In the genomic region with DNA sequence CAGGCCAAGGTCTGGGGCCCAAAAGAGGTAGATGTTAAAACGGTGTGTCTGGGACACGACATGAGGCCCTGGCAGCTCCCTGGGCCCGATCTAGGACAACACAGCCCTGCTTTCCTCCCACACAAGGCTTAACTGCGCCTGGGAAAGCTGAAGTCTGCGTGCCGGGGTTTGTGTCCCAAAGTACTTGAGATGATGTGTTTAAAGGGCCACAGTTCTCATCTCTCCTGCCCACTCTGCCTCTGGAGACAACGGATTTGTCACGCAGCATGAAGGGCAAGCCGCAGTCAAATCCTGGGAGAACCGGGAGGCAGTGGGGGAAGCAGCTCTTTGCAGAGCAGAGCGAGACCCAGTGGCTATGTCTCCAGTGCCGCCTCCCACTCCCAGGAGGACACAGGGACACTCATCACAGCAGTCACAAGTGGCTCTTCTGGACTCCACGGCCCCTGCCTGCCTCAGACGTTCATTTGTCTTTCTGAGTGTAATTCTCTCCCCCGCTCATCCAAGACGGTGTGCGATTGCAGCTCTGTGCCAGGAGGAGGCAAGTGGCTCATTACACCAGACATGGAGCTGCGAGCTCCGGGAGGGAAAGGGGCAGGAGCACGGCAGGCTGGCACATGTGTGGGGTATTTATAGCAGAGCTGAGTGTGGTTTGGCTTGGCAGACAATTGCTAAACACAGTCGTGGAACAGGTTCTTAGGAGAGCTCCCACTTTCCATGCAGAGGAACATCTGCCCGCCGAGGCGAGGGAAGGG, we compare ENCODE assay signal across 8 cellular contexts. TPM values are rescaled to one million over a fixed set of nuclear protein-coding genes. Genes with fewer than 3 reads are reported as not detected.
A peak's percentile ranks its signal among the peaks of the same experiment; 100 is the strongest.
DNase-seq lines count a peak whose midpoint lies in the region; ATAC-seq and TF ChIP-seq lines count a peak whose summit lies in the region.

No MANE protein-coding gene starts in this region.

- intact Hi-C loops in activated T-helper 2 cell treated with anti-CD3 and anti-CD28 coated beads, Interferon-gamma antibody, Interleukin-2, Interleukin-4, amounts not matched to agents 10 μg/mL and 5 μg/mL and 100 μg/mL, durations not matched to agents 14 hours and 24 hours and 36 hours (cut with micrococcal nuclease), result no loop called here

- no peak overlapping the region for H3K9ac ChIP-seq in endodermal cell (ENCODE audit: extremely low read depth, low read length, poor library complexity, severe bottlenecking)

- TF ChIP-seq CTCF in BJ (IDR thresholded peaks at IDR 0.05; ENCODE audit: insufficient read depth, low read depth, low read length) (peak; percentile 32; the same call in 1 of the 2 replicates), endodermal cell (conservative IDR thresholded peaks at IDR 0.05) (peak; percentile 40)

- ATAC-seq in HG03139 (IDR thresholded peaks at IDR 0.05; ENCODE audit: unreplicated experiment), result no peak
- ATAC-seq in naive thymus-derived CD8-positive, alpha-beta T cell, result no peak

- POLR2A ChIA-PET in BJ (lab: Charles Lee), result no interaction called here
- POLR2A ChIA-PET in naive thymus-derived CD8-positive, alpha-beta T cell (lab: Charles Lee), result interaction anchor here (0.5 to 5.6 kb wide), 5 partner anchors 13 to 605 kb away, joined by 3 to 79 read pairs (median 4); a partner anchor contains a TSS

- H3K9me3 Mint-ChIP-seq in endodermal cell, result no peaks in the 10 kb centered on the region
- no peaks in the 10 kb centered on the region for H3K9me3 Mint-ChIP-seq in activated T-helper 2 cell treated with anti-CD3 and anti-CD28 coated beads, Interferon-gamma antibody, Interleukin-2, Interleukin-4, amounts not matched to agents 10 μg/mL and 5 μg/mL and 100 μg/mL, durations not matched to agents 14 hours and 24 hours and 36 hours
- H3K9me3 Mint-ChIP-seq in naive thymus-derived CD8-positive, alpha-beta T cell, result no peaks in the 10 kb centered on the region

- peaks cover 6% of the 10 kb centered on the region for H3K27me3 Mint-ChIP-seq in endodermal cell (ENCODE audit: insufficient read depth)
- H3K27me3 Mint-ChIP-seq in activated T-helper 2 cell treated with anti-CD3 and anti-CD28 coated beads, Interferon-gamma antibody, Interleukin-2, Interleukin-4, amounts not matched to agents 10 μg/mL and 5 μg/mL and 100 μg/mL, durations not matched to agents 14 hours and 24 hours and 36 hours (ENCODE audit: low read depth), result peaks cover 14% of the 10 kb centered on the region
- H3K27me3 Mint-ChIP-seq in naive thymus-derived CD8-positive, alpha-beta T cell, result peaks cover 0 to 1% (median 0%) of the 10 kb centered on the region in 5 donors

- peaks cover 2% of the 10 kb centered on the region for H3K4me1 Mint-ChIP-seq in endodermal cell
- peaks cover 11% of the 10 kb centered on the region for H3K4me1 Mint-ChIP-seq in activated T-helper 2 cell treated with anti-CD3 and anti-CD28 coated beads, Interferon-gamma antibody, Interleukin-2, Interleukin-4, amounts not matched to agents 10 μg/mL and 5 μg/mL and 100 μg/mL, durations not matched to agents 14 hours and 24 hours and 36 hours (ENCODE audit: low read depth)
- peaks cover 20 to 47% (median 30%) of the 10 kb centered on the region in 4 donors for H3K4me1 Mint-ChIP-seq in naive thymus-derived CD8-positive, alpha-beta T cell

- no peaks in the 10 kb centered on the region for H3K4me1 ChIP-seq in endodermal cell (ENCODE audit: control insufficient read depth, insufficient read depth, low read length)

- H3K9me3 ChIP-seq in endodermal cell (ENCODE audit: control insufficient read depth, low read length), result no peaks in the 10 kb centered on the region

- no peak overlapping the region for H3K27ac Mint-ChIP-seq in endodermal cell
- H3K27ac Mint-ChIP-seq in activated T-helper 2 cell treated with anti-CD3 and anti-CD28 coated beads, Interferon-gamma antibody, Interleukin-2, Interleukin-4, amounts not matched to agents 10 μg/mL and 5 μg/mL and 100 μg/mL, durations not matched to agents 14 hours and 24 hours and 36 hours, result no peak overlapping the region
- H3K27ac Mint-ChIP-seq in naive thymus-derived CD8-positive, alpha-beta T cell, result peak overlapping the region in 2 of 10 donors; percentile 7 to 27

- H3K4me3 Mint-ChIP-seq in endodermal cell, result no peak overlapping the region
- no peak overlapping the region for H3K4me3 Mint-ChIP-seq in activated T-helper 2 cell treated with anti-CD3 and anti-CD28 coated beads, Interferon-gamma antibody, Interleukin-2, Interleukin-4, amounts not matched to agents 10 μg/mL and 5 μg/mL and 100 μg/mL, durations not matched to agents 14 hours and 24 hours and 36 hours (ENCODE audit: low read depth)
- H3K4me3 Mint-ChIP-seq in naive thymus-derived CD8-positive, alpha-beta T cell, result no peak overlapping the region

- no peak for DNase-seq in BJ (ENCODE audit: low read depth)
- peak; percentile 52 for DNase-seq in NCI-H2196 treated with DMSO at 0.1 percent for 48 hours (lab: John Stamatoyannopoulos, UW; ENCODE audit: unreplicated experiment)
- no peak for DNase-seq in endodermal cell
- DNase-seq in nucleus accumbens (lab: John Stamatoyannopoulos, UW), result peak in 52 of 56 donors; percentile 34 to 85 (median 64)
- DNase-seq in activated T-helper 2 cell treated with anti-CD3 and anti-CD28 coated beads, Interferon-gamma antibody, Interleukin-2, Interleukin-4, amounts not matched to agents 10 μg/mL and 5 μg/mL and 100 μg/mL, durations not matched to agents 14 hours and 24 hours and 36 hours (ENCODE audit: low spot score), result no peak
- no peak for DNase-seq in naive thymus-derived CD8-positive, alpha-beta T cell
- DNase-seq in T-helper 1 cell, result no peak

- H3K27ac ChIP-seq in endodermal cell (ENCODE audit: low read depth, low read length), result no peak overlapping the region

- H3K36me3 Mint-ChIP-seq in endodermal cell (ENCODE audit: low read depth), result no peaks in the 10 kb centered on the region
- H3K36me3 Mint-ChIP-seq in activated T-helper 2 cell treated with anti-CD3 and anti-CD28 coated beads, Interferon-gamma antibody, Interleukin-2, Interleukin-4, amounts not matched to agents 10 μg/mL and 5 μg/mL and 100 μg/mL, durations not matched to agents 14 hours and 24 hours and 36 hours (ENCODE audit: low read depth), result no peaks in the 10 kb centered on the region
- H3K36me3 Mint-ChIP-seq in naive thymus-derived CD8-positive, alpha-beta T cell, result no peaks in the 10 kb centered on the region

- H3K4me3 ChIP-seq in BJ (ENCODE audit: low read depth, low read length) (peak overlapping the region; percentile 5; the same call in 1 of the 2 replicates), endodermal cell (ENCODE audit: low read length) (no peak overlapping the region)

- CTCF ChIA-PET in BJ (lab: Yijun Ruan, JAX), result interaction anchor here (0.8 to 2.8 kb wide), 10 partner anchors 10 to 116 kb away, joined by 3 to 14 read pairs (median 4); a partner anchor contains a TSS

- 81 to 88% methylated on average over 18 to 24 of the region's 24 CpGs for WGBS in endodermal cell (ENCODE audit: insufficient coverage in 1 of 2, insufficient read length in 1 of 2), 2 experiments

- H3K27me3 ChIP-seq in BJ (ENCODE audit: control insufficient read depth, insufficient read depth, low read length), result peaks cover 21% of the 10 kb centered on the region
- H3K27me3 ChIP-seq in endodermal cell (ENCODE audit: control insufficient read depth, insufficient read depth, low read length, poor library complexity, severe bottlenecking), result no peaks in the 10 kb centered on the region

- no peaks in the 10 kb centered on the region for H3K36me3 ChIP-seq in BJ (ENCODE audit: control insufficient read depth, insufficient read depth, low read length)
- H3K36me3 ChIP-seq in endodermal cell (ENCODE audit: control insufficient read depth, insufficient read depth, low read length), result no peaks in the 10 kb centered on the region

RNA-seq across cellular contexts. Expression of a gene that starts 57.7 kb away (rescaled TPM):
- 16.4 and 29.7 TPM in 2 replicates for polyA plus RNA-seq in BJ (2011; rRNA removed)
- polyA minus RNA-seq in BJ (2011; rRNA and poly(A)+ RNA removed), result 20.4 and 24.4 TPM in 2 replicates
- 10 to 100 TPM; 82.5 to 92.1 TPM for total RNA-seq in endodermal cell
- 76.4 TPM for polyA plus RNA-seq in endodermal cell (2013, experiment 1 of 2)
- polyA plus RNA-seq in endodermal cell (2013, experiment 2 of 2), result 67.9 TPM
- 32.0 and 36.1 TPM in 2 replicates for total RNA-seq in activated T-helper 2 cell treated with anti-CD3 and anti-CD28 coated beads, Interferon-gamma antibody, Interleukin-2, Interleukin-4, amounts not matched to agents 10 μg/mL and 5 μg/mL and 100 μg/mL, durations not matched to agents 14 hours and 24 hours and 36 hours
- 10 to 100 TPM; 35.6 to 38.6 TPM for total RNA-seq in naive thymus-derived CD8-positive, alpha-beta T cell
- 1 to 10 TPM; 1.9 to 2.8 (median 2.2) TPM for polyA plus RNA-seq in naive thymus-derived CD8-positive, alpha-beta T cell

RNA-seq across cellular contexts. Expression of a gene that starts 58.8 kb away (rescaled TPM):
- not detected in 2 replicates for polyA plus RNA-seq in BJ (2011; rRNA removed)
- not detected in 2 replicates for polyA minus RNA-seq in BJ (2011; rRNA and poly(A)+ RNA removed)
- under 1 TPM in 1 of 2 donors, not detected in 1; 0.55 TPM for total RNA-seq in endodermal cell
- 0.46 TPM for polyA plus RNA-seq in endodermal cell (2013, experiment 1 of 2)
- 0.79 TPM for polyA plus RNA-seq in endodermal cell (2013, experiment 2 of 2)
- total RNA-seq in activated T-helper 2 cell treated with anti-CD3 and anti-CD28 coated beads, Interferon-gamma antibody, Interleukin-2, Interleukin-4, amounts not matched to agents 10 μg/mL and 5 μg/mL and 100 μg/mL, durations not matched to agents 14 hours and 24 hours and 36 hours, result not detected in 2 replicates
- 1 to 10 TPM; 2.3 to 3.7 TPM for total RNA-seq in naive thymus-derived CD8-positive, alpha-beta T cell
- polyA plus RNA-seq in naive thymus-derived CD8-positive, alpha-beta T cell, result 1 to 10 TPM in 2 of 3 donors, under 1 TPM in 1; 0.66 to 1.3 (median 1.1) TPM

Comparison
In these comparisons a context has a peak if more than half of its experiments do, and no peak if none do; other contexts are left out.
1. DNase-seq: peak in NCI-H2196 treated with DMSO at 0.1 percent for 48 hours (single experiment) and nucleus accumbens (52 of 56); none in BJ (single experiment), endodermal cell (single experiment), activated T-helper 2 cell treated with anti-CD3 and anti-CD28 coated beads, Interferon-gamma antibody, Interleukin-2, Interleukin-4, amounts not matched to agents 10 μg/mL and 5 μg/mL and 100 μg/mL, durations not matched to agents 14 hours and 24 hours and 36 hours (single experiment), naive thymus-derived CD8-positive, alpha-beta T cell (0 of 10) and T-helper 1 cell (0 of 5).